In genomic region chr17:18253947-18254821, GRCh38 we compare ENCODE assay signal across 29 cellular contexts.
"Had no signal": no experiment of that assay in that cellular context is flagged by ENCODE, and none has a peak within 500 bp of the region (broad histone marks: within the 10 kb centered on the region; RNA-seq: fewer than 3 reads in every experiment).

No MANE protein-coding gene starts in this region.

- H3K4me2 ChIP-seq: smooth muscle cell had no signal

- H3K27ac ChIP-seq: colonic mucosa, epithelial cell of prostate, neutrophil, parathyroid adenoma, right lobe of liver, stomach, thyroid gland, vagina had no signal

- H3K27me3 Mint-ChIP-seq: dendritic cell treated with granulocyte-macrophage colony-stimulating factor and Interleukin-4, amounts not matched to agents 40 ng/mL and 50 ng/mL, for 4 days; memory B cell; naive thymus-derived CD4-positive, alpha-beta T cell; progenitor cell of endocrine pancreas had no signal

- DNase-seq: colonic mucosa; effector CD8-positive, alpha-beta T cell; endodermal cell; foreskin fibroblast; gastrocnemius medialis; head of caudate nucleus; mucosa of descending colon; naive thymus-derived CD4-positive, alpha-beta T cell; nephron progenitor cell; stimulated activated CD4-positive, alpha-beta T cell treated with anti-CD3 and anti-CD28 coated beads, Interleukin-12 subunit alpha, Interleukin-12 subunit beta, amount 100 ng/mL, for 4 hours; stimulated activated CD4-positive, alpha-beta T cell treated with anti-CD3 and anti-CD28 coated beads, Interleukin-1b, Interleukin-23, amount 100 ng/mL, for 48 hours; stimulated activated CD4-positive, alpha-beta T cell treated with anti-CD3 and anti-CD28 coated beads, Interleukin-4, amount 100 ng/mL, for 1 hour; stimulated activated CD8-positive, alpha-beta memory T cell treated with anti-CD3 and anti-CD28 coated beads, Interleukin-4, amount 100 ng/mL, for 48 hours; stimulated activated naive CD4-positive, alpha-beta T cell treated with Interleukin-2 at 50 U/mL for 16 hours; stomach; thyroid gland; trophoblast cell had no signal

- H3K4me3 Mint-ChIP-seq: dendritic cell treated with granulocyte-macrophage colony-stimulating factor and Interleukin-4, amounts not matched to agents 40 ng/mL and 50 ng/mL, for 4 days; endodermal cell; memory B cell; naive thymus-derived CD4-positive, alpha-beta T cell; nephron progenitor cell had no signal

- H3K9me3 ChIP-seq: colonic mucosa, gastrocnemius medialis, mucosa of descending colon, neutrophil, right lobe of liver, stomach, thyroid gland, vagina had no signal

- H3K27me3 ChIP-seq: colonic mucosa, gastrocnemius medialis, neutrophil, right lobe of liver, stomach, thyroid gland, vagina had no signal

- H3K9ac ChIP-seq: parathyroid adenoma had no signal

- ATAC-seq: esophagus mucosa; gastrocnemius medialis; mucosa of descending colon; naive thymus-derived CD4-positive, alpha-beta T cell had no signal

- H3K4me3 ChIP-seq: colonic mucosa, gastrocnemius medialis, lung, mucosa of descending colon, right lobe of liver, smooth muscle cell, stomach, thyroid gland, vagina had no signal

- FAIRE-seq: keratinocyte had no signal

- H2AFZ ChIP-seq: parathyroid adenoma had no signal

- H3K27ac Mint-ChIP-seq: dendritic cell treated with granulocyte-macrophage colony-stimulating factor and Interleukin-4, amounts not matched to agents 40 ng/mL and 50 ng/mL, for 4 days; endodermal cell; memory B cell; naive thymus-derived CD4-positive, alpha-beta T cell; nephron progenitor cell; progenitor cell of endocrine pancreas had no signal

- H3K9me3 Mint-ChIP-seq: dendritic cell treated with granulocyte-macrophage colony-stimulating factor and Interleukin-4, amounts not matched to agents 40 ng/mL and 50 ng/mL, for 4 days; endodermal cell; memory B cell; naive thymus-derived CD4-positive, alpha-beta T cell; nephron progenitor cell had no signal
